In the genomic region with DNA sequence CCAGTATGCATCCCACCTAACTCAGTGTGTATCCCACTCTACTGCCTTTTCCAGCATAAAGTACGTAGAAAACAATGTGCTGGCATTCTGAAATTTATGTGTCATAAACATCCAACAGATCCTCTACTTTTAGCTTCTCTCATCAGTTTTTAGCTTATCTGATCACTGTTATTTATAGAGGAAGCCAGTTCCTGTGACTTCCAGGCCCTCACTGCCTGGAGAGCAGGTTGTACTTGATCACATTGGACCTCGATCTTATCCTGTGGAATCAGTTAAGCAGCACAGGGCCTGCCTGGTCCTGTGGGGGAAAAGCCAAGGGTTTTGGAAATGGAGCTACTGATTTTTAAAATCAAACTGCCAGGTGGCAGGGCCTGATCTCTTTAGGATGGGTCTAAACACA, we compare ENCODE assay signal across 29 cellular contexts. TPM values are rescaled to one million over a fixed set of nuclear protein-coding genes. Genes with fewer than 3 reads are reported as not detected.
"Had no signal": no experiment of that assay in that cellular context is flagged by ENCODE, and none has a peak within 500 bp of the region (broad histone marks: within the 10 kb centered on the region; RNA-seq: fewer than 3 reads in every experiment).

No MANE protein-coding gene starts in this region.

- H3K36me3 Mint-ChIP-seq: activated CD8-positive, alpha-beta memory T cell treated with anti-CD3 and anti-CD28 coated beads, Interleukin-2, amount 10 ng/mL, durations not matched to agents 7 days and 5 days; activated naive CD4-positive, alpha-beta T cell treated with anti-CD3 and anti-CD28 coated beads, Interleukin-2, amount 50 U/mL, for 24 hours; natural killer cell treated with Interleukin-12 subunit alpha and Interleukin-12 subunit beta and Interleukin-15 and Interleukin-18, amount 100 ng/mL, for 72 hours; stimulated activated effector memory CD8-positive, alpha-beta T cell treated with anti-CD3 and anti-CD28 coated beads, Interleukin-12 subunit alpha, Interleukin-12 subunit beta, amount 100 ng/mL, for 72 hours had no signal

- H3K27me3 ChIP-seq: body of pancreas, esophagus muscularis mucosa, neutrophil, pancreas, tibial nerve had no signal

- H3K4me3 Mint-ChIP-seq: activated CD4-positive, alpha-beta T cell treated with anti-CD3 and anti-CD28 coated beads, Interleukin-2, amount 10 ng/mL, durations not matched to agents 7 days and 5 days; activated CD8-positive, alpha-beta memory T cell treated with anti-CD3 and anti-CD28 coated beads, Interleukin-2, amount 10 ng/mL, durations not matched to agents 7 days and 5 days; activated CD8-positive, alpha-beta T cell treated with anti-CD3 and anti-CD28 coated beads for 36 hours; activated naive CD4-positive, alpha-beta T cell treated with anti-CD3 and anti-CD28 coated beads, Interleukin-2, amount 50 U/mL, for 24 hours; activated T-helper 1 cell treated with anti-CD3 and anti-CD28 coated beads, Interleukin-12 subunit alpha, Interleukin-12 subunit beta, Interleukin-2, Interleukin-4 antibody, amounts not matched to agents 30 ng/mL and 10 ng/mL and 1 ng/mL, durations not matched to agents 14 hours and 24 hours and 36 hours; dendritic cell treated with granulocyte-macrophage colony-stimulating factor and Interleukin-4, amounts not matched to agents 40 ng/mL and 50 ng/mL, for 4 days; natural killer cell treated with Interleukin-12 subunit alpha and Interleukin-12 subunit beta and Interleukin-15 and Interleukin-18, amount 100 ng/mL, for 72 hours; stimulated activated effector memory CD8-positive, alpha-beta T cell treated with anti-CD3 and anti-CD28 coated beads, Interleukin-12 subunit alpha, Interleukin-12 subunit beta, amount 100 ng/mL, for 72 hours; stimulated activated naive CD8-positive, alpha-beta T cell treated with anti-CD3 and anti-CD28 coated beads, Interleukin-15, amount 100 ng/mL, for 72 hours had no signal

- H3K27ac ChIP-seq: body of pancreas, esophagus muscularis mucosa, neutrophil, pancreas, tibial nerve, WERI-Rb-1 had no signal

- H3K9me3 ChIP-seq: body of pancreas, esophagus muscularis mucosa, neutrophil, pancreas, tibial nerve had no signal

- ATAC-seq: activated CD8-positive, alpha-beta memory T cell treated with anti-CD3 and anti-CD28 coated beads, Interleukin-2, amount 10 ng/mL, durations not matched to agents 7 days and 5 days; body of pancreas; left ventricle myocardium superior; pancreas; right cardiac atrium had no signal

- H3K9me3 Mint-ChIP-seq: activated CD4-positive, alpha-beta T cell treated with anti-CD3 and anti-CD28 coated beads, Interleukin-2, amount 10 ng/mL, durations not matched to agents 7 days and 5 days; activated CD8-positive, alpha-beta T cell treated with anti-CD3 and anti-CD28 coated beads for 36 hours; activated naive CD4-positive, alpha-beta T cell treated with anti-CD3 and anti-CD28 coated beads, Interleukin-2, amount 50 U/mL, for 24 hours; activated T-helper 1 cell treated with anti-CD3 and anti-CD28 coated beads, Interleukin-12 subunit alpha, Interleukin-12 subunit beta, Interleukin-2, Interleukin-4 antibody, amounts not matched to agents 30 ng/mL and 10 ng/mL and 1 ng/mL, durations not matched to agents 14 hours and 24 hours and 36 hours; dendritic cell treated with granulocyte-macrophage colony-stimulating factor and Interleukin-4, amounts not matched to agents 40 ng/mL and 50 ng/mL, for 4 days; natural killer cell treated with Interleukin-12 subunit alpha and Interleukin-12 subunit beta and Interleukin-15 and Interleukin-18, amount 100 ng/mL, for 72 hours; stimulated activated effector memory CD8-positive, alpha-beta T cell treated with anti-CD3 and anti-CD28 coated beads, Interleukin-12 subunit alpha, Interleukin-12 subunit beta, amount 100 ng/mL, for 72 hours; stimulated activated naive CD8-positive, alpha-beta T cell treated with anti-CD3 and anti-CD28 coated beads, Interleukin-15, amount 100 ng/mL, for 72 hours had no signal

- DNase-seq: activated CD4-positive, alpha-beta T cell treated with anti-CD3 and anti-CD28 coated beads, Interleukin-2, amount 10 ng/mL, durations not matched to agents 7 days and 5 days; activated CD4-positive, CD25-positive, alpha-beta regulatory T cell treated with anti-CD3 and anti-CD28 coated beads, Interleukin-2, amount 50 U/mL, for 72 hours; activated CD8-positive, alpha-beta memory T cell treated with anti-CD3 and anti-CD28 coated beads, Interleukin-2, amount 10 ng/mL, durations not matched to agents 7 days and 5 days; activated CD8-positive, alpha-beta T cell treated with anti-CD3 and anti-CD28 coated beads for 36 hours; activated gamma-delta T cell treated with Interleukin-2 at 50 U/mL for 16 hours; activated T-cell treated with anti-CD3 and anti-CD28 coated beads for 4 hours; anterior cingulate cortex; body of pancreas; effector CD8-positive, alpha-beta T cell; hypothalamus; left ventricle myocardium superior; pancreas; right cardiac atrium; stimulated activated CD4-positive, alpha-beta T cell treated with anti-CD3 and anti-CD28 coated beads, Interleukin-2, amount 100 ng/mL, for 24 hours; stimulated activated naive CD8-positive, alpha-beta T cell treated with anti-CD3 and anti-CD28 coated beads, Interleukin-15, amount 100 ng/mL, for 72 hours; WERI-Rb-1 had no signal

- H3K4me1 ChIP-seq: body of pancreas, pancreas, tibial nerve had no signal

- H3K36me3 ChIP-seq: neutrophil, pancreas, WERI-Rb-1 had no signal

- H3K27me3 Mint-ChIP-seq: activated CD4-positive, alpha-beta T cell treated with anti-CD3 and anti-CD28 coated beads, Interleukin-2, amount 10 ng/mL, durations not matched to agents 7 days and 5 days; activated CD8-positive, alpha-beta T cell treated with anti-CD3 and anti-CD28 coated beads for 36 hours; activated naive CD4-positive, alpha-beta T cell treated with anti-CD3 and anti-CD28 coated beads, Interleukin-2, amount 50 U/mL, for 24 hours; stimulated activated naive CD8-positive, alpha-beta T cell treated with anti-CD3 and anti-CD28 coated beads, Interleukin-15, amount 100 ng/mL, for 72 hours had no signal

- H3K27ac Mint-ChIP-seq: activated CD4-positive, alpha-beta T cell treated with anti-CD3 and anti-CD28 coated beads, Interleukin-2, amount 10 ng/mL, durations not matched to agents 7 days and 5 days; activated CD8-positive, alpha-beta memory T cell treated with anti-CD3 and anti-CD28 coated beads, Interleukin-2, amount 10 ng/mL, durations not matched to agents 7 days and 5 days; activated CD8-positive, alpha-beta T cell treated with anti-CD3 and anti-CD28 coated beads for 36 hours; activated naive CD4-positive, alpha-beta T cell treated with anti-CD3 and anti-CD28 coated beads, Interleukin-2, amount 50 U/mL, for 24 hours; activated T-helper 1 cell treated with anti-CD3 and anti-CD28 coated beads, Interleukin-12 subunit alpha, Interleukin-12 subunit beta, Interleukin-2, Interleukin-4 antibody, amounts not matched to agents 30 ng/mL and 10 ng/mL and 1 ng/mL, durations not matched to agents 14 hours and 24 hours and 36 hours; dendritic cell treated with granulocyte-macrophage colony-stimulating factor and Interleukin-4, amounts not matched to agents 40 ng/mL and 50 ng/mL, for 4 days; natural killer cell treated with Interleukin-12 subunit alpha and Interleukin-12 subunit beta and Interleukin-15 and Interleukin-18, amount 100 ng/mL, for 72 hours; stimulated activated effector memory CD8-positive, alpha-beta T cell treated with anti-CD3 and anti-CD28 coated beads, Interleukin-12 subunit alpha, Interleukin-12 subunit beta, amount 100 ng/mL, for 72 hours; stimulated activated naive CD8-positive, alpha-beta T cell treated with anti-CD3 and anti-CD28 coated beads, Interleukin-15, amount 100 ng/mL, for 72 hours had no signal

- H3K4me3 ChIP-seq: body of pancreas, esophagus muscularis mucosa, pancreas, tibial nerve had no signal

RNA-seq across cellular contexts. Expression of a gene that starts 30.8 kb away (rescaled TPM):
- total RNA-seq: activated CD4-positive, alpha-beta T cell treated with anti-CD3 and anti-CD28 coated beads, Interleukin-2, amount 10 ng/mL, durations not matched to agents 7 days and 5 days; activated CD8-positive, alpha-beta memory T cell treated with anti-CD3 and anti-CD28 coated beads, Interleukin-2, amount 10 ng/mL, durations not matched to agents 7 days and 5 days; activated CD8-positive, alpha-beta T cell treated with anti-CD3 and anti-CD28 coated beads for 36 hours; activated T-helper 1 cell treated with anti-CD3 and anti-CD28 coated beads, Interleukin-12 subunit alpha, Interleukin-12 subunit beta, Interleukin-2, Interleukin-4 antibody, amounts not matched to agents 30 ng/mL and 10 ng/mL and 1 ng/mL, durations not matched to agents 14 hours and 24 hours and 36 hours; body of pancreas; cardiac septum; chondrocyte; esophagus muscularis mucosa; left ventricle myocardium superior; natural killer cell treated with Interleukin-12 subunit alpha and Interleukin-12 subunit beta and Interleukin-15 and Interleukin-18, amount 100 ng/mL, for 72 hours; pancreas; pulmonary artery endothelial cell; right cardiac atrium; skeletal muscle tissue; T-helper 1 cell treated with Interleukin-12 subunit alpha and Interleukin-12 subunit beta and Interleukin-4 antibody, amounts not matched to agents 30 ng/mL and 1 ng/mL, for 36 hours; tibial nerve had no signal
- polyA plus RNA-seq: pancreas, right cardiac atrium had no signal
